16 cellular contexts compared by ENCODE assay signal in the genomic region with DNA sequence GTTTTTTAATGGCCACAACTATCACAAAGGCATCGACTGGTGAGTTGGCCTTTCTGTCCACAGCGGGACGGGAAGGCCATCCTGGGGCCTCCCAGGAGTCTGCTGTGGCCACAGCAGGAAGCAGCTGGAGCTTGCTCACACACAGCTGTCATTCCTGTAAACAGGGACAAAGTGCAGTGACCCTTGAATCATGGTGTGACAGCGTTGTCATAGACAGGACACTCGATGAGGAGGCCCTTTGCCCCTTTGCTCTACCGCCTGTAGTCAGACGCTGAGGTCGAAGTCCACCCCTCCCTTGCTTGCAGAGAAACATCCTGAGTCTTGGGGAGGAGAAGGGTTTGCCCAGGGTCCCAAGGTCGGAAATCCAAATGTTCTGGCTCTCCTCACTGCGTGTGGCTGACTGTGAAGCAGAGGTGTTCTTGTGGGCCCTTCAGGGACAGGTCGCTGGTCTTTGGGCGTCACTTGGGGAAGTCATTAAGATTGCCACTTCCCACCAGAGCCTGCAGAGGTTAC. TPM values are rescaled to one million over a fixed set of nuclear protein-coding genes. Genes with fewer than 3 reads are reported as not detected.
DNase-seq lines count a peak whose midpoint lies in the region; ATAC-seq and TF ChIP-seq lines count a peak whose summit lies in the region.
"Had no signal": no experiment of that assay in that cellular context is flagged by ENCODE, and none has a peak within 500 bp of the region (broad histone marks: within the 10 kb centered on the region; RNA-seq: fewer than 3 reads in every experiment).

No MANE protein-coding gene starts in this region.

- DNase-seq in NCI-H146 treated with DMSO at 0.1 percent for 48 hours (lab: John Stamatoyannopoulos, UW; ENCODE audit: unreplicated experiment) (peak; percentile 4), mucosa of descending colon (peak; percentile 77 to 93 (median 80)), thyroid gland (peak in 1 of 2 donors; percentile 20), NCI-H2196 (lab: John Stamatoyannopoulos, UW; ENCODE audit: unreplicated experiment) (no peak), NCI-H226 (no peak)
- no peak for DNase-seq in activated T-cell treated with anti-CD3 and anti-CD28 coated beads, Interleukin-2, amount 50 U/mL, for 4 hours
- DNase-seq: activated naive CD4-positive, alpha-beta T cell treated with anti-CD3 and anti-CD28 coated beads, Interleukin-2, amount 10 ng/mL, durations not matched to agents 7 days and 5 days; CD4-positive, alpha-beta T cell; erythroblast; midbrain; NCI-H187; NCI-H82; stimulated activated CD4-positive, alpha-beta T cell treated with anti-CD3 and anti-CD28 coated beads, Interleukin-4, amount 100 ng/mL, for 4 hours; stimulated activated naive B cell treated with anti-CD40 and anti-IgM and Interleukin-4, amounts not matched to agents 10 μg/mL and 1 μg/mL and 100 μg/mL, for 72 hours had no signal

- no peak for TF ChIP-seq POLR2A in thyroid gland (IDR thresholded peaks at IDR 0.05)
- TF ChIP-seq POLR2A in GM18505 (IDR thresholded peaks at IDR 0.05; ENCODE audit: borderline replicate concordance, extremely low read depth, insufficient read depth, insufficient read length) = no peak

- H3K9me3 ChIP-seq in duodenal mucosa (ENCODE audit: control insufficient read depth in 1 of 2, low read length in 2 of 2) (no peaks in the 10 kb centered on the region), mucosa of descending colon (no peaks in the 10 kb centered on the region), thyroid gland (no peaks in the 10 kb centered on the region)

- no peaks in the 10 kb centered on the region for H3K27me3 Mint-ChIP-seq in activated T-cell treated with anti-CD3 and anti-CD28 coated beads, Interleukin-2, amount 50 U/mL, for 4 hours (ENCODE audit: low read depth)
- H3K27me3 Mint-ChIP-seq: CD4-positive, alpha-beta T cell; stimulated activated naive B cell treated with anti-CD40 and anti-IgM and Interleukin-4, amounts not matched to agents 10 μg/mL and 1 μg/mL and 100 μg/mL, for 72 hours had no signal

- no peak for TF ChIP-seq CTCF in mucosa of descending colon (IDR thresholded peaks at IDR 0.05)
- no peak for TF ChIP-seq CTCF in thyroid gland (IDR thresholded peaks at IDR 0.05)

- 76 to 85% methylated on average over 4 to 10 of the region's 12 CpGs for WGBS in thyroid gland, 2 donors

- H3K4me1 Mint-ChIP-seq in activated T-cell treated with anti-CD3 and anti-CD28 coated beads, Interleukin-2, amount 50 U/mL, for 4 hours (ENCODE audit: low read depth) = no peaks in the 10 kb centered on the region
- H3K4me1 Mint-ChIP-seq: activated naive CD4-positive, alpha-beta T cell treated with anti-CD3 and anti-CD28 coated beads, Interleukin-2, amount 10 ng/mL, durations not matched to agents 7 days and 5 days; stimulated activated naive B cell treated with anti-CD40 and anti-IgM and Interleukin-4, amounts not matched to agents 10 μg/mL and 1 μg/mL and 100 μg/mL, for 72 hours had no signal

- H3K4me1 ChIP-seq in duodenal mucosa (ENCODE audit: control insufficient read depth in 1 of 2, insufficient read depth in 2 of 2, low read length in 2 of 2) (peaks cover 25 to 39% of the 10 kb centered on the region in 2 donors), mucosa of descending colon (ENCODE audit: low read depth) (peaks cover 26% of the 10 kb centered on the region), thyroid gland (peaks cover 19 to 37% of the 10 kb centered on the region in 2 donors)

- ATAC-seq in mucosa of descending colon (peak; percentile 86), GM18505 (IDR thresholded peaks at IDR 0.05; ENCODE audit: unreplicated experiment) (no peak)
- no peak for ATAC-seq in activated T-cell treated with anti-CD3 and anti-CD28 coated beads, Interleukin-2, amount 50 U/mL, for 4 hours
- ATAC-seq: stimulated activated naive B cell treated with anti-CD40 and anti-IgM and Interleukin-4, amounts not matched to agents 10 μg/mL and 1 μg/mL and 100 μg/mL, for 72 hours had no signal

- H3K27ac ChIP-seq in duodenal mucosa (ENCODE audit: low read depth, low read length) (peak overlapping the region; percentile 70), thyroid gland (peak overlapping the region in 2 of 3 donors; percentile 37 to 93)

- H3K36me3 ChIP-seq in duodenal mucosa (ENCODE audit: control insufficient read depth in 1 of 2, insufficient read depth in 2 of 2, low read length in 2 of 2) (peaks cover 18 to 53% of the 10 kb centered on the region in 2 donors), mucosa of descending colon (ENCODE audit: low read depth) (no peaks in the 10 kb centered on the region), thyroid gland (peaks cover 32 to 47% of the 10 kb centered on the region in 2 donors)

- peak overlapping the region in 1 of 2 donors; percentile 35 for H3K9ac ChIP-seq in duodenal mucosa (ENCODE audit: low read depth in 1 of 2, low read length in 2 of 2)

- H3K4me3 Mint-ChIP-seq in activated T-cell treated with anti-CD3 and anti-CD28 coated beads, Interleukin-2, amount 50 U/mL, for 4 hours = no peak overlapping the region
- H3K4me3 Mint-ChIP-seq: activated naive CD4-positive, alpha-beta T cell treated with anti-CD3 and anti-CD28 coated beads, Interleukin-2, amount 10 ng/mL, durations not matched to agents 7 days and 5 days; CD4-positive, alpha-beta T cell; stimulated activated naive B cell treated with anti-CD40 and anti-IgM and Interleukin-4, amounts not matched to agents 10 μg/mL and 1 μg/mL and 100 μg/mL, for 72 hours had no signal

- intact Hi-C loops in mucosa of descending colon (cut with DNase I, micrococcal nuclease) = loop anchor here in 1 of 2 donors (2.0 kb wide), 1 partner anchor 84 kb away; no protein-coding TSS in a partner anchor
- intact Hi-C loops in thyroid gland (cut with DNase I) = no loop called here

- no peaks in the 10 kb centered on the region for H3K9me3 Mint-ChIP-seq in activated T-cell treated with anti-CD3 and anti-CD28 coated beads, Interleukin-2, amount 50 U/mL, for 4 hours
- H3K9me3 Mint-ChIP-seq: activated naive CD4-positive, alpha-beta T cell treated with anti-CD3 and anti-CD28 coated beads, Interleukin-2, amount 10 ng/mL, durations not matched to agents 7 days and 5 days; CD4-positive, alpha-beta T cell; stimulated activated naive B cell treated with anti-CD40 and anti-IgM and Interleukin-4, amounts not matched to agents 10 μg/mL and 1 μg/mL and 100 μg/mL, for 72 hours had no signal

- H3K4me3 ChIP-seq in duodenal mucosa (ENCODE audit: low read depth in 1 of 2, low read length in 2 of 2) = no peak overlapping the region
- no peak overlapping the region for H3K4me3 ChIP-seq in mucosa of descending colon
- H3K4me3 ChIP-seq in thyroid gland (replicated peaks in 1 of 3) = no peak overlapping the region

- H3K27me3 ChIP-seq in duodenal mucosa (ENCODE audit: control insufficient read depth in 1 of 2, insufficient read depth in 2 of 2, low read length in 2 of 2) = no peaks in the 10 kb centered on the region
- no peaks in the 10 kb centered on the region for H3K27me3 ChIP-seq in thyroid gland

- H3K36me3 Mint-ChIP-seq in activated T-cell treated with anti-CD3 and anti-CD28 coated beads, Interleukin-2, amount 50 U/mL, for 4 hours (ENCODE audit: insufficient read depth) = no peaks in the 10 kb centered on the region
- H3K36me3 Mint-ChIP-seq: activated naive CD4-positive, alpha-beta T cell treated with anti-CD3 and anti-CD28 coated beads, Interleukin-2, amount 10 ng/mL, durations not matched to agents 7 days and 5 days had no signal

RNA-seq across cellular contexts. Expression of gene NDST1, which starts 35.1 kb away (rescaled TPM):
- 10 to 100 TPM; 58.1 to 66.5 (median 60.6) TPM for total RNA-seq in mucosa of descending colon
- total RNA-seq in thyroid gland = 100 to 1,000 TPM in 2 of 4 donors, 10 to 100 TPM in 2; 84.9 to 171 (median 113) TPM
- total RNA-seq in activated T-cell treated with anti-CD3 and anti-CD28 coated beads, Interleukin-2, amount 50 U/mL, for 4 hours = 1 to 10 TPM; 5.0 to 8.0 (median 5.6) TPM

Comparison
In these comparisons a context has a peak if more than half of its experiments do, and no peak if none do; other contexts are left out.
1. DNase-seq: peak in NCI-H146 treated with DMSO at 0.1 percent for 48 hours (single experiment) and mucosa of descending colon (3 of 3); none in NCI-H2196 (single experiment), activated T-cell treated with anti-CD3 and anti-CD28 coated beads, Interleukin-2, amount 50 U/mL, for 4 hours (single experiment) and NCI-H226 (single experiment).
2. RNA of gene NDST1, which starts 35.1 kb away (total RNA-seq): 84.9 to 171 TPM in thyroid gland and 58.1 to 66.5 TPM in mucosa of descending colon; 5.0 to 8.0 TPM in activated T-cell treated with anti-CD3 and anti-CD28 coated beads, Interleukin-2, amount 50 U/mL, for 4 hours; every median in the first group is over 4 times any median in the second.